ENCODE assay signal across 8 cellular contexts in the genomic region with DNA sequence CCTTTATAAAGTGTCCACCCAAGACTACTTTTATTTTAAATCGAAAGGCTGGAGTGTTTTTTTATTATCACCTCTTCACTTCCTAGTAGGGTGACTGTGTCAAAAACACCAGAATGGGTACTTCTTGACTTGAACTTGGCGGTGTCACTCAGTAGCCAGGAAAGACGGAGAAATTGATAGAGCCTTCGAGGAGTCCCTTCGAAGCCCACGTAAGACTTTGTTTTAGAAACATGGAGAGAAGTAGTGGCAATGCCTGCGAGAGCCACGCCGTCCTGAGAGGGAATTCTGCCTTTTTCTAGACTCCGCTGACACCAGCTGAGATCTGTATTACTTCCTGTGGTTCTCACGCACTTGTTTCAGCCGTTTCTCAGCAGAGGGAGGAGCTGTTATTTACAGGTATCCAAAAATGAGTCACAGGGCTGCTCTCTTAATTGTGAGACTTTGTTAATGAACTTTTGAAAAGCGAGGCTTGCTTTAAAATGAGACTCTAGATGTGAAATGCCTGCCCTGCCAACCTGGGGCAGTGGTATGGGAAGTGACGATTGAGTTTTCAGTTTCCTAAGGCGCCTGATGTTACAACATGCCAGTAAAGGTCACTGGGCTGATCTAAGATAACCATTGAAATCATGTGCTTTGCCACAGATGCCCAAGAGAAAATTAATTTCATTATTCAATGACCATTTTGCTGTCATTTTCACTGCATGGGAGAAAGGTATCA. TPM values are rescaled to one million over a fixed set of nuclear protein-coding genes. Genes with fewer than 3 reads are reported as not detected.
DNase-seq lines count a peak whose midpoint lies in the region; ATAC-seq, FAIRE-seq and TF ChIP-seq lines count a peak whose summit lies in the region.

No MANE protein-coding gene starts in this region.

- H3K9me3 ChIP-seq in prostate gland: no peaks in the 10 kb centered on the region

- H3K27ac ChIP-seq in prostate gland: peak overlapping the region in 1 of 2 donors; percentile 14

- DNase-seq in NOMO-1 (lab: John Stamatoyannopoulos, UW; ENCODE audit: unreplicated experiment in 2 of 2): peak; percentile 64 to 83
- peak; percentile 65 for DNase-seq in activated T-cell treated with anti-CD3 and anti-CD28 coated beads, Interleukin-2, amount 50 U/mL, for 1 hour
- DNase-seq in foreskin melanocyte: peak; percentile 24
- no peak for DNase-seq in prostate gland (ENCODE audit: low spot score)
- no peak for DNase-seq in frontal cortex (ENCODE audit: low spot score in 2 of 2)
- DNase-seq in NCI-H524 treated with DMSO at 0.1 percent for 48 hours (lab: John Stamatoyannopoulos, UW): no peak

- TF ChIP-seq POLR2A in GM15510 (IDR thresholded peaks at IDR 0.05; ENCODE audit: borderline replicate concordance, extremely low read depth, insufficient read length) (peak; percentile 37), prostate gland (IDR thresholded peaks at IDR 0.05) (no peak)

- WGBS in prostate gland: 12% methylated on average over 15 of the region's 15 CpGs

- H3K36me3 ChIP-seq in prostate gland: no peaks in the 10 kb centered on the region

- peak; percentile 52 for ATAC-seq in HG02642 (IDR thresholded peaks at IDR 0.05; ENCODE audit: poor library complexity, unreplicated experiment)

- no peaks in the 10 kb centered on the region for H3K27me3 ChIP-seq in prostate gland (replicated peaks; ENCODE audit: insufficient read depth)

- no peak for TF ChIP-seq CTCF in prostate gland (IDR thresholded peaks at IDR 0.05)

- intact Hi-C loops in prostate gland (cut with DNase I): no loop called here

- no peaks in the 10 kb centered on the region for H3K4me1 ChIP-seq in prostate gland (replicated peaks)

- peak overlapping the region; percentile 48 to 56 for H3K4me3 ChIP-seq in prostate gland

- no peak for FAIRE-seq in frontal cortex (lab: Jason Lieb, UNC)

RNA-seq across cellular contexts. Expression of a gene that starts 0.9 kb away (rescaled TPM):
- 1 to 10 TPM; 1.4 to 8.0 TPM for total RNA-seq in prostate gland
- under 0.01 TPM for total RNA-seq in frontal cortex

RNA-seq across cellular contexts. Expression of a gene that starts 55.8 kb away (rescaled TPM):
- total RNA-seq in prostate gland: 100 to 1,000 TPM; 198 to 212 TPM
- total RNA-seq in frontal cortex: 43.6 TPM

Comparison
In these comparisons a context has a peak if more than half of its experiments do, and no peak if none do; other contexts are left out.
1. DNase-seq: peak in NOMO-1 (2 of 2), activated T-cell treated with anti-CD3 and anti-CD28 coated beads, Interleukin-2, amount 50 U/mL, for 1 hour (single experiment) and foreskin melanocyte (single experiment); none in prostate gland (single experiment), frontal cortex (0 of 2) and NCI-H524 treated with DMSO at 0.1 percent for 48 hours (single experiment).